Comparison of ENCODE assay signal across 20 cellular contexts in genomic region chr6:46996860-46997641, GRCh38. TPM values are rescaled to one million over a fixed set of nuclear protein-coding genes. Genes with fewer than 3 reads are reported as not detected.
"Had no signal": no experiment of that assay in that cellular context is flagged by ENCODE, and none has a peak within 500 bp of the region (broad histone marks: within the 10 kb centered on the region; RNA-seq: fewer than 3 reads in every experiment).

No MANE protein-coding gene starts in this region.

- H3K4me1 Mint-ChIP-seq: activated CD4-positive, alpha-beta T cell treated with anti-CD3 and anti-CD28 coated beads, Interleukin-2, amount 10 ng/mL, durations not matched to agents 24 days and 14 days; naive B cell had no signal

- H3K36me3 ChIP-seq: brain microvascular endothelial cell, esophagus muscularis mucosa, left ventricle myocardium inferior, pancreas, stomach, thoracic aorta, uterus, WERI-Rb-1 had no signal

- H3K9me3 Mint-ChIP-seq: activated CD4-positive, alpha-beta T cell treated with anti-CD3 and anti-CD28 coated beads, Interleukin-2, amount 10 ng/mL, durations not matched to agents 24 days and 14 days; activated T-cell treated with anti-CD3 and anti-CD28 coated beads, Interleukin-2, amount 50 U/mL, for 24 hours; mesothelial cell of epicardium had no signal

- H3K36me3 Mint-ChIP-seq: activated naive CD8-positive, alpha-beta T cell; mesothelial cell of epicardium; naive B cell had no signal

- FAIRE-seq: endometrium, pancreas had no signal

- ATAC-seq: pancreas had no signal

- H3K27me3 ChIP-seq: brain microvascular endothelial cell, esophagus muscularis mucosa, pancreas, stomach, uterus had no signal

- H3K9me3 ChIP-seq: esophagus muscularis mucosa, left ventricle myocardium inferior, pancreas, stomach, thoracic aorta, uterus had no signal

- H3K4me1 ChIP-seq: esophagus muscularis mucosa, left ventricle myocardium inferior, pancreas, stomach, uterus had no signal

- H3K4me3 ChIP-seq: dorsolateral prefrontal cortex, esophagus muscularis mucosa, left ventricle myocardium inferior, pancreas, stomach, thoracic aorta, uterus had no signal

- DNase-seq: activated CD4-positive, alpha-beta T cell treated with anti-CD3 and anti-CD28 coated beads, Interleukin-2, amount 10 ng/mL, durations not matched to agents 24 days and 14 days; activated effector memory CD4-positive, alpha-beta T cell treated with Interleukin-2 at 50 U/mL for 16 hours; activated T-cell treated with anti-CD3 and anti-CD28 coated beads, Interleukin-2, amount 50 U/mL, for 24 hours; amygdala; brain microvascular endothelial cell; dorsolateral prefrontal cortex; left ventricle myocardium inferior; naive B cell; pancreas; retina; stomach; uterus; WERI-Rb-1 had no signal

- H3K27ac Mint-ChIP-seq: activated CD4-positive, alpha-beta T cell treated with anti-CD3 and anti-CD28 coated beads, Interleukin-2, amount 10 ng/mL, durations not matched to agents 24 days and 14 days; activated naive CD8-positive, alpha-beta T cell; activated T-cell treated with anti-CD3 and anti-CD28 coated beads, Interleukin-2, amount 50 U/mL, for 24 hours; mesothelial cell of epicardium; naive B cell had no signal

- H3K27ac ChIP-seq: brain microvascular endothelial cell, dorsolateral prefrontal cortex, esophagus muscularis mucosa, left ventricle myocardium inferior, pancreas, stomach, thoracic aorta, uterus, WERI-Rb-1 had no signal

- H3K4me3 Mint-ChIP-seq: activated CD4-positive, alpha-beta T cell treated with anti-CD3 and anti-CD28 coated beads, Interleukin-2, amount 10 ng/mL, durations not matched to agents 24 days and 14 days; activated naive CD8-positive, alpha-beta T cell; activated T-cell treated with anti-CD3 and anti-CD28 coated beads, Interleukin-2, amount 50 U/mL, for 24 hours; mesothelial cell of epicardium; naive B cell had no signal

RNA-seq across cellular contexts. Expression of gene ADGRF1, which starts 45.1 kb away (rescaled TPM):
- total RNA-seq: activated CD4-positive, alpha-beta T cell treated with anti-CD3 and anti-CD28 coated beads, Interleukin-2, amount 10 ng/mL, durations not matched to agents 24 days and 14 days; activated CD8-positive, alpha-beta memory T cell treated with anti-CD3 and anti-CD28 coated beads for 36 hours; dorsolateral prefrontal cortex; left ventricle myocardium inferior; skeletal muscle tissue; thoracic aorta had no signal
